ENCODE assay signal across 1 cellular context in the genomic region with DNA sequence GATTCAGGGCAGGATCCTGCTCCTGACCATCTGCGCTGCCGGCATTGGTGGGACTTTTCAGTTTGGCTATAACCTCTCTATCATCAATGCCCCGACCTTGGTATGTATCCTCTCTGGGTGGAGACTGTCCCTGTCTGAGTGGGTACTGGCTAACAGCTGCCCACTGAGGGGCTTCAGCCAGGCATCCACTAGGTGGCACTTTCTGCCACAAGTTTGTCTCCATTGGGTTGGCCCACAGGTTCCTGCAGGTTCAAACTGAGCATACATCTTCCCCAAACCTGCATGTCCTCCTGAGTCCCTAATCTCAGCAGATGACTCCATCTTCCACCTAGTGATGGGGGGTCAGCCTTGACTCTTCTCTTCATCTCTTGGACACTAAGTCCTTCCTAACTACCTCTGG.
TF ChIP-seq lines count a peak whose summit lies in the region.

No MANE protein-coding gene starts in this region.

TF ChIP-seq in GM23338, 12 proteins besides CTCF, POLR2A, EP300 and RAD21 (continued from another document):
- no peak for TF ChIP-seq ZNF462 (CRISPR knock-in tag; IDR thresholded peaks at IDR 0.05)
